In genomic region chr20:23629017-23629541, GRCh38 we compare ENCODE assay signal across 10 cellular contexts. TPM values are rescaled to one million over a fixed set of nuclear protein-coding genes. Genes with fewer than 3 reads are reported as not detected.
DNase-seq lines count a peak whose midpoint lies in the region; ATAC-seq, FAIRE-seq and TF ChIP-seq lines count a peak whose summit lies in the region.
"Had no signal": no experiment of that assay in that cellular context is flagged by ENCODE, and none has a peak within 500 bp of the region (broad histone marks: within the 10 kb centered on the region; RNA-seq: fewer than 3 reads in every experiment).

No MANE protein-coding gene starts in this region.

- in situ Hi-C loops in HepG2 (cut with HindIII; ENCODE audit: extremely low pct_ligation_motif_present, low pct_unique_long_range_greater_than_20kb): no loop called here

- H3K27ac ChIP-seq in heart left ventricle (peak overlapping the region in 9 of 12 donors; percentile 31 to 76 (median 49)), HepG2 (ENCODE audit: extremely low read length, insufficient read depth, low read length) (peak overlapping the region; percentile 70)
- H3K27ac ChIP-seq: SK-N-MC had no signal

- no peak overlapping the region for H3K4me3 Mint-ChIP-seq in dendritic cell treated with granulocyte-macrophage colony-stimulating factor and Interleukin-4, amounts not matched to agents 40 ng/mL and 50 ng/mL, for 4 days

- H3K9ac ChIP-seq in HepG2 (ENCODE audit: insufficient read depth, low read depth, low read length): peak overlapping the region; percentile 45

- H3K4me1 ChIP-seq in heart left ventricle (peaks cover under 1 to 63% (median 15%) of the 10 kb centered on the region in 12 donors), HepG2 (ENCODE audit: insufficient read depth, low read length) (peaks cover 80% of the 10 kb centered on the region)

- peaks cover 90% of the 10 kb centered on the region for H3K4me1 Mint-ChIP-seq in dendritic cell treated with granulocyte-macrophage colony-stimulating factor and Interleukin-4, amounts not matched to agents 40 ng/mL and 50 ng/mL, for 4 days (ENCODE audit: low read depth)

- WGBS in heart left ventricle, 4 donors: 45 to 55% (median 50%) methylated on average over 7 of the region's 7 CpGs
- WGBS in HepG2 (ENCODE audit: low lambda C conversion rate): under 1% methylated on average over 7 of the region's 7 CpGs

- no peak overlapping the region for H2AFZ ChIP-seq in HepG2 (ENCODE audit: low read length)

- H3K4me3 ChIP-seq in heart left ventricle (no peak overlapping the region), HepG2 (replicated peaks in 1 of 3; ENCODE audit: insufficient read depth in 1 of 3, low read depth in 2 of 3, low read length in 3 of 3) (peak overlapping the region in 1 of 3 experiments; percentile 39; a peak in 1 of 6 replicates)
- H3K4me3 ChIP-seq: SK-N-MC had no signal

- no peaks in the 10 kb centered on the region for H3K9me3 Mint-ChIP-seq in dendritic cell treated with granulocyte-macrophage colony-stimulating factor and Interleukin-4, amounts not matched to agents 40 ng/mL and 50 ng/mL, for 4 days

- H3K27ac Mint-ChIP-seq in dendritic cell treated with granulocyte-macrophage colony-stimulating factor and Interleukin-4, amounts not matched to agents 40 ng/mL and 50 ng/mL, for 4 days: peak overlapping the region; percentile 91

- H3K9me3 ChIP-seq in heart left ventricle (peaks cover 0 to 2% (median 0%) of the 10 kb centered on the region in 12 donors), HepG2 (ENCODE audit: low read length) (no peaks in the 10 kb centered on the region)

- DNase-seq in heart left ventricle: peak in 2 of 5 donors; percentile 52 to 75
- no peak for DNase-seq in Right ventricle myocardium inferior (ENCODE audit: missing footprints)
- DNase-seq in HepG2 (ENCODE audit: low spot score): peak; percentile 98
- DNase-seq in activated CD4-positive, alpha-beta T cell treated with anti-CD3 and anti-CD28 coated beads for 1 hour: no peak
- no peak for DNase-seq in stimulated activated CD8-positive, alpha-beta memory T cell treated with anti-CD3 and anti-CD28 coated beads, Interleukin-4, amount 100 ng/mL, for 48 hours
- DNase-seq in posterior cingulate gyrus: no peak
- no peak for DNase-seq in stimulated activated CD4-positive, alpha-beta T cell treated with anti-CD3 and anti-CD28 coated beads, Interleukin-4, amount 100 ng/mL, for 24 hours

- TF ChIP-seq CTCF in heart left ventricle (IDR thresholded peaks at IDR 0.05): no peak
- peak; percentile 31 for TF ChIP-seq CTCF in HepG2 (CRISPR knock-in tag; IDR thresholded peaks at IDR 0.05)

- peaks cover 54% of the 10 kb centered on the region for H3K36me3 Mint-ChIP-seq in dendritic cell treated with granulocyte-macrophage colony-stimulating factor and Interleukin-4, amounts not matched to agents 40 ng/mL and 50 ng/mL, for 4 days (ENCODE audit: low read depth)

- peaks cover 0 to 30% (median 22%) of the 10 kb centered on the region in 9 donors for H3K36me3 ChIP-seq in heart left ventricle
- H3K36me3 ChIP-seq in HepG2 (replicated peaks in 1 of 2; ENCODE audit: control insufficient read depth in 1 of 2, insufficient read depth in 2 of 2, low read length in 2 of 2): peaks cover 3 to 7% of the 10 kb centered on the region in 2 experiments; a peak in 4 of 5 replicates

- intact Hi-C loops in heart left ventricle (cut with DNase I): no loop called here
- intact Hi-C loops in Right ventricle myocardium inferior (cut with DNase I): no loop called here
- intact Hi-C loops in dendritic cell treated with granulocyte-macrophage colony-stimulating factor and Interleukin-4, amounts not matched to agents 40 ng/mL and 50 ng/mL, for 4 days (cut with micrococcal nuclease): no loop called here
- intact Hi-C loops in HepG2 (cut with micrococcal nuclease; ENCODE audit: unreplicated experiment): loop anchor here (5.0 kb wide), 1 partner anchor 33 kb away; no protein-coding TSS in a partner anchor
- intact Hi-C loops in posterior cingulate gyrus (cut with DNase I): no loop called here

- CTCF ChIA-PET in HepG2 (lab: Yijun Ruan, JAX; ENCODE audit: low intra/inter-chr PET ratio, low total read pairs): no interaction called here

- TF ChIP-seq POLR2A in heart left ventricle (IDR thresholded peaks at IDR 0.05) (peak in 1 of 2 donors; percentile 15), HepG2 (IDR thresholded peaks at IDR 0.05; ENCODE audit: insufficient read depth in 1 of 2, low read depth in 2 of 2, low read length in 2 of 2) (peak; percentile 40 to 50; a peak in 1 of 4 replicates)

- no peaks in the 10 kb centered on the region for H3K79me2 ChIP-seq in HepG2 (ENCODE audit: insufficient read depth, low read length)

- ATAC-seq in heart left ventricle (peak; percentile 16 to 88 (median 68)), Right ventricle myocardium inferior (no peak), HepG2 (peak; percentile 87)

- BruUV-seq in HepG2 (replicated peaks; lab: Mats Ljungman, UMichigan): no TSS peak

- peak overlapping the region; percentile 61 for H3K4me2 ChIP-seq in HepG2 (ENCODE audit: low read depth, low read length)

- POLR2A ChIA-PET in HepG2 (lab: Yijun Ruan, JAX): interaction anchor here (0.7 to 18.0 kb wide), 19 partner anchors 9 to 1105 kb away, joined by 3 to 543 read pairs (median 8); partner anchors contain the start of genes CST3, GZF1, NAPB and NXT1

- no peak; the same call in 1 of the 2 replicates for TF ChIP-seq RAD21 in HepG2 (CRISPR knock-in tag; IDR thresholded peaks at IDR 0.05)

- TF ChIP-seq EP300 in HepG2 (IDR thresholded peaks at IDR 0.05; ENCODE audit: low read depth in 2 of 2, low read length in 2 of 2) (peak; percentile 76 to 80; a peak in 3 of 4 replicates), HepG2 (CRISPR knock-in tag; IDR thresholded peaks at IDR 0.05; ENCODE audit: borderline replicate concordance) (peak; percentile 87)

- peak; percentile 92 for FAIRE-seq in HepG2 (lab: Jason Lieb, UNC)

- no peaks in the 10 kb centered on the region for H3K27me3 Mint-ChIP-seq in dendritic cell treated with granulocyte-macrophage colony-stimulating factor and Interleukin-4, amounts not matched to agents 40 ng/mL and 50 ng/mL, for 4 days

- H3K27me3 ChIP-seq in heart left ventricle: no peaks in the 10 kb centered on the region
- no peaks in the 10 kb centered on the region for H3K27me3 ChIP-seq in HepG2 (ENCODE audit: control insufficient read depth in 1 of 2, insufficient read depth in 2 of 2, low read length in 2 of 2)

- H4K20me1 ChIP-seq in HepG2 (ENCODE audit: insufficient read depth, low read length): no peaks in the 10 kb centered on the region

RNA-seq across cellular contexts. Expression of gene CST3, which starts 8.7 kb away (rescaled TPM):
- total RNA-seq in heart left ventricle (1,000 to 10,000 TPM in 3 of 9 donors, 100 to 1,000 TPM in 6; 482 to 1,194 (median 708) TPM), Right ventricle myocardium inferior (1,033 TPM), HepG2 (2016; rRNA removed; fragmentation: Illumina TruSeq; extraction: Trizol) (300 and 690 TPM in 2 replicates)
- polyA plus RNA-seq in heart left ventricle (100 to 1,000 TPM; 240 to 611 TPM), HepG2 (2011; rRNA removed) (1,005 and 1,077 TPM in 2 replicates)
- total RNA-seq in HepG2 (2016; cell fraction: cytosol; rRNA removed; fragmentation: Illumina TruSeq; extraction: Trizol; ENCODE audit: low read depth): 306 and 400 TPM in 2 replicates
- total RNA-seq in HepG2 (2016; cell fraction: insoluble cytoplasmic fraction; rRNA removed; fragmentation: Illumina TruSeq; extraction: Trizol): 277 and 657 TPM in 2 replicates
- total RNA-seq in HepG2 (2016; cell fraction: membrane; rRNA removed; fragmentation: Illumina TruSeq; extraction: Trizol): 267 and 341 TPM in 2 replicates
- total RNA-seq in HepG2 (2016; cell fraction: nucleus; rRNA removed; fragmentation: Illumina TruSeq; extraction: Trizol): 478 and 575 TPM in 2 replicates
- polyA plus RNA-seq in HepG2 (2011; cell fraction: cytosol; rRNA removed): 827 and 1,616 TPM in 2 replicates
- polyA plus RNA-seq in HepG2 (2011; cell fraction: nucleus; rRNA removed): 530 and 563 TPM in 2 replicates
- polyA plus RNA-seq in HepG2 (2012): 560 and 584 TPM in 2 replicates
- polyA plus RNA-seq in HepG2 (2016; cell fraction: cytosol; fragmentation: Illumina TruSeq; extraction: Trizol; ENCODE audit: low read depth): 569 and 650 TPM in 2 replicates
- 435 and 510 TPM in 2 replicates for polyA plus RNA-seq in HepG2 (2016; cell fraction: insoluble cytoplasmic fraction; fragmentation: Illumina TruSeq; extraction: Trizol; ENCODE audit: low read depth)
- 388 and 429 TPM in 2 replicates for polyA plus RNA-seq in HepG2 (2016; cell fraction: membrane; fragmentation: Illumina TruSeq; extraction: Trizol; ENCODE audit: low read depth)
- polyA plus RNA-seq in HepG2 (2016; cell fraction: nucleus; fragmentation: Illumina TruSeq; extraction: Trizol; ENCODE audit: insufficient read depth, low read depth): 1,429 and 1,592 TPM in 2 replicates
- polyA minus RNA-seq in HepG2 (2011; rRNA and poly(A)+ RNA removed; ENCODE audit: low replicate concordance): 60.4 and 1,528 TPM in 2 replicates
- 688 and 730 TPM in 2 replicates for polyA minus RNA-seq in HepG2 (2011; cell fraction: cytosol; rRNA and poly(A)+ RNA removed)
- polyA minus RNA-seq in HepG2 (2011; cell fraction: nucleus; rRNA and poly(A)+ RNA removed): 130 and 153 TPM in 2 replicates

RNA-seq across cellular contexts. Expression of gene CST9, which starts 23.4 kb away (rescaled TPM):
- total RNA-seq in heart left ventricle: not detected
- not detected for polyA plus RNA-seq in heart left ventricle
- not detected for total RNA-seq in Right ventricle myocardium inferior
- total RNA-seq in HepG2 (2016; rRNA removed; fragmentation: Illumina TruSeq; extraction: Trizol): 0.07 TPM in 1 of 2 replicates, not detected in the other
- total RNA-seq in HepG2 (2016; cell fraction: cytosol; rRNA removed; fragmentation: Illumina TruSeq; extraction: Trizol; ENCODE audit: low read depth): not detected in 2 replicates
- not detected in 2 replicates for total RNA-seq in HepG2 (2016; cell fraction: insoluble cytoplasmic fraction; rRNA removed; fragmentation: Illumina TruSeq; extraction: Trizol)
- total RNA-seq in HepG2 (2016; cell fraction: membrane; rRNA removed; fragmentation: Illumina TruSeq; extraction: Trizol): not detected in 2 replicates
- not detected in 2 replicates for total RNA-seq in HepG2 (2016; cell fraction: nucleus; rRNA removed; fragmentation: Illumina TruSeq; extraction: Trizol)
- polyA plus RNA-seq in HepG2 (2011; rRNA removed): not detected in 2 replicates
- not detected in 2 replicates for polyA plus RNA-seq in HepG2 (2011; cell fraction: cytosol; rRNA removed)
- polyA plus RNA-seq in HepG2 (2011; cell fraction: nucleus; rRNA removed): not detected in 2 replicates
- not detected in 2 replicates for polyA plus RNA-seq in HepG2 (2012)
- polyA plus RNA-seq in HepG2 (2016; cell fraction: cytosol; fragmentation: Illumina TruSeq; extraction: Trizol; ENCODE audit: low read depth): not detected in 2 replicates
- polyA plus RNA-seq in HepG2 (2016; cell fraction: insoluble cytoplasmic fraction; fragmentation: Illumina TruSeq; extraction: Trizol; ENCODE audit: low read depth): not detected in 2 replicates
- polyA plus RNA-seq in HepG2 (2016; cell fraction: membrane; fragmentation: Illumina TruSeq; extraction: Trizol; ENCODE audit: low read depth): not detected in 2 replicates
- not detected in 2 replicates for polyA plus RNA-seq in HepG2 (2016; cell fraction: nucleus; fragmentation: Illumina TruSeq; extraction: Trizol; ENCODE audit: insufficient read depth, low read depth)
- polyA minus RNA-seq in HepG2 (2011; rRNA and poly(A)+ RNA removed; ENCODE audit: low replicate concordance): not detected in 2 replicates
- polyA minus RNA-seq in HepG2 (2011; cell fraction: cytosol; rRNA and poly(A)+ RNA removed): not detected in 2 replicates
- 0.25 TPM in 1 of 2 replicates, not detected in the other for polyA minus RNA-seq in HepG2 (2011; cell fraction: nucleus; rRNA and poly(A)+ RNA removed)
- total RNA-seq: urinary bladder had no signal
- polyA plus RNA-seq: urinary bladder had no signal

RNA-seq across cellular contexts. Expression of gene CST4, which starts 59.8 kb away (rescaled TPM):
- total RNA-seq in heart left ventricle: not detected
- not detected for polyA plus RNA-seq in heart left ventricle
- total RNA-seq in Right ventricle myocardium inferior: not detected
- not detected in 2 replicates for total RNA-seq in HepG2 (2016; rRNA removed; fragmentation: Illumina TruSeq; extraction: Trizol)
- total RNA-seq in HepG2 (2016; cell fraction: cytosol; rRNA removed; fragmentation: Illumina TruSeq; extraction: Trizol; ENCODE audit: low read depth): not detected in 2 replicates
- not detected in 2 replicates for total RNA-seq in HepG2 (2016; cell fraction: insoluble cytoplasmic fraction; rRNA removed; fragmentation: Illumina TruSeq; extraction: Trizol)
- not detected in 2 replicates for total RNA-seq in HepG2 (2016; cell fraction: membrane; rRNA removed; fragmentation: Illumina TruSeq; extraction: Trizol)
- total RNA-seq in HepG2 (2016; cell fraction: nucleus; rRNA removed; fragmentation: Illumina TruSeq; extraction: Trizol): not detected in 2 replicates
- polyA plus RNA-seq in HepG2 (2011; rRNA removed): 0.16 TPM in 1 of 2 replicates, not detected in the other
- not detected in 2 replicates for polyA plus RNA-seq in HepG2 (2011; cell fraction: cytosol; rRNA removed)
- polyA plus RNA-seq in HepG2 (2011; cell fraction: nucleus; rRNA removed): not detected in 2 replicates
- not detected in 2 replicates for polyA plus RNA-seq in HepG2 (2012)
- polyA plus RNA-seq in HepG2 (2016; cell fraction: cytosol; fragmentation: Illumina TruSeq; extraction: Trizol; ENCODE audit: low read depth): not detected in 2 replicates
- polyA plus RNA-seq in HepG2 (2016; cell fraction: insoluble cytoplasmic fraction; fragmentation: Illumina TruSeq; extraction: Trizol; ENCODE audit: low read depth): not detected in 2 replicates
- not detected in 2 replicates for polyA plus RNA-seq in HepG2 (2016; cell fraction: membrane; fragmentation: Illumina TruSeq; extraction: Trizol; ENCODE audit: low read depth)
- polyA plus RNA-seq in HepG2 (2016; cell fraction: nucleus; fragmentation: Illumina TruSeq; extraction: Trizol; ENCODE audit: insufficient read depth, low read depth): not detected in 2 replicates
- not detected in 2 replicates for polyA minus RNA-seq in HepG2 (2011; rRNA and poly(A)+ RNA removed; ENCODE audit: low replicate concordance)
- polyA minus RNA-seq in HepG2 (2011; cell fraction: cytosol; rRNA and poly(A)+ RNA removed): not detected in 2 replicates
- polyA minus RNA-seq in HepG2 (2011; cell fraction: nucleus; rRNA and poly(A)+ RNA removed): not detected in 2 replicates
- total RNA-seq: urinary bladder had no signal
- polyA plus RNA-seq: urinary bladder had no signal
